ENCODE assay signal across 1 cellular context in the genomic region with DNA sequence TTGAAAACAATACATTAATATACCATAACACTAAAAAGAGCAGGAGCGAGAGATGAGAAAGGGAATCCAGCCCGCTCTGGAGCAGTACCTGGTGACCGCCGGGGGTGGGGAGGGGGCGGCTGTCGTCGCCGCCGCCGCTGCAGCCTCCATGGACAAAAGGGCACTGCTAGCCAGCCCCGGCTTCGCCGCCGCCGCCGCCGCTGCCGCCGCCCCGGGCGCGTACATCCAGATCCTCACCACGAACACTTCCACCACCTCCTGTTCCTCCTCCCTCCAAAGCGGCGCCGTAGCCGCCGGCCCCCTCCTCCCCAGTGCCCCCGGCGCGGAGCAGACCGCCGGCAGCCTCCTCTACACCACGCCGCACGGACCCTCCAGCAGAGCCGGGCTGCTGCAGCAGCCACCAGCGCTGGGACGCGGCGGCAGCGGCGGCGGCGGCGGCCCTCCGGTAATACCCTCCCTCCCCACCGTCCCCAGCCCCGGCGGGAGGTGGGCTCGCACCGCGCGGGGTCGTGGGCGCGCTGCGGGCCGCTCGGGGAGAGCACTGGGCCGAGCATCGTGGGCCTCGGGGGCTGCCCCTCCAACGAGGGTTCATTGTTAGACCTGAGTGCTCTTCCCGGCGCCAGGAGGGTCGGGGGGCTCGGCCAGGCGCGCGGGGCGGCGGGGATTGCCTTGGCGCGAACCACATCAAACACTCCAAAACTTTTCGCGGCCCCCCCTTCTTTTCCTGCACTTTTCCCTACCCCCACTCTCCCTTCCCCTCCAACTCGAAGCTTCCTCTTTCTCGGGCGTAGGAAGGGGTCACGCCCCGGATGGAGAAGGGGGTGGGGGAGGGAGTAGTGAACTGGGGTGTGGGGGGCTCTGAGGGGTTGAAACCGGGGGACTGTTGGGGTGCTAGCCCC.
TF ChIP-seq lines count a peak whose summit lies in the region.

No MANE protein-coding gene starts in this region.

TF ChIP-seq in A549, 52 proteins besides CTCF, POLR2A, EP300 and RAD21 (continued from another document):
- TF ChIP-seq, protein P1, sequence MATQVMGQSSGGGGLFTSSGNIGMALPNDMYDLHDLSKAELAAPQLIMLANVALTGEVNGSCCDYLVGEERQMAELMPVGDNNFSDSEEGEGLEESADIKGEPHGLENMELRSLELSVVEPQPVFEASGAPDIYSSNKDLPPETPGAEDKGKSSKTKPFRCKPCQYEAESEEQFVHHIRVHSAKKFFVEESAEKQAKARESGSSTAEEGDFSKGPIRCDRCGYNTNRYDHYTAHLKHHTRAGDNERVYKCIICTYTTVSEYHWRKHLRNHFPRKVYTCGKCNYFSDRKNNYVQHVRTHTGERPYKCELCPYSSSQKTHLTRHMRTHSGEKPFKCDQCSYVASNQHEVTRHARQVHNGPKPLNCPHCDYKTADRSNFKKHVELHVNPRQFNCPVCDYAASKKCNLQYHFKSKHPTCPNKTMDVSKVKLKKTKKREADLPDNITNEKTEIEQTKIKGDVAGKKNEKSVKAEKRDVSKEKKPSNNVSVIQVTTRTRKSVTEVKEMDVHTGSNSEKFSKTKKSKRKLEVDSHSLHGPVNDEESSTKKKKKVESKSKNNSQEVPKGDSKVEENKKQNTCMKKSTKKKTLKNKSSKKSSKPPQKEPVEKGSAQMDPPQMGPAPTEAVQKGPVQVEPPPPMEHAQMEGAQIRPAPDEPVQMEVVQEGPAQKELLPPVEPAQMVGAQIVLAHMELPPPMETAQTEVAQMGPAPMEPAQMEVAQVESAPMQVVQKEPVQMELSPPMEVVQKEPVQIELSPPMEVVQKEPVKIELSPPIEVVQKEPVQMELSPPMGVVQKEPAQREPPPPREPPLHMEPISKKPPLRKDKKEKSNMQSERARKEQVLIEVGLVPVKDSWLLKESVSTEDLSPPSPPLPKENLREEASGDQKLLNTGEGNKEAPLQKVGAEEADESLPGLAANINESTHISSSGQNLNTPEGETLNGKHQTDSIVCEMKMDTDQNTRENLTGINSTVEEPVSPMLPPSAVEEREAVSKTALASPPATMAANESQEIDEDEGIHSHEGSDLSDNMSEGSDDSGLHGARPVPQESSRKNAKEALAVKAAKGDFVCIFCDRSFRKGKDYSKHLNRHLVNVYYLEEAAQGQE (IDR thresholded peaks at IDR 0.05), result no peak; the same call in 1 of the 2 replicates
- TF ChIP-seq TFCP2L1 (CRISPR knock-in tag; IDR thresholded peaks at IDR 0.05), result 0 out of 2 replicates have a peak, but pooled peaks have one; percentile 14
